Comparison of ENCODE assay signal across 29 cellular contexts in genomic region chr20:7015257-7015656, GRCh38.
DNase-seq lines count a peak whose midpoint lies in the region; ATAC-seq and TF ChIP-seq lines count a peak whose summit lies in the region.
"Had no signal": no experiment of that assay in that cellular context is flagged by ENCODE, and none has a peak within 500 bp of the region (broad histone marks: within the 10 kb centered on the region; RNA-seq: fewer than 3 reads in every experiment).

No MANE protein-coding gene starts in this region.

- H3K9me2 ChIP-seq in GM23338 (ENCODE audit: insufficient read depth): no peaks in the 10 kb centered on the region

- DNase-seq in GM23338 (ENCODE audit: low spot score) (no peak), NCI-H187 treated with DMSO at 0.1 percent for 48 hours (lab: John Stamatoyannopoulos, UW) (peak; percentile 92), NCI-H524 treated with DMSO at 0.1 percent for 48 hours (lab: John Stamatoyannopoulos, UW) (peak; percentile 90), left lung (no peak), SW480 (ENCODE audit: low spot score) (no peak), T-helper 2 cell (no peak), AML-193 (lab: John Stamatoyannopoulos, UW) (no peak), NCI-H2081 (lab: John Stamatoyannopoulos, UW) (no peak)
- DNase-seq: ACHN; activated CD4-positive, alpha-beta T cell treated with anti-CD3 and anti-CD28 coated beads, Interleukin-2, amount 10 ng/mL, durations not matched to agents 7 days and 5 days; activated gamma-delta T cell; activated naive CD8-positive, alpha-beta T cell treated with anti-CD3 and anti-CD28 coated beads, Interleukin-2, amount 10 ng/mL, durations not matched to agents 7 days and 5 days; activated T-cell treated with anti-CD3 and anti-CD28 coated beads, Interleukin-2, amount 50 U/mL, for 24 hours; aorta; BE2C; CD8-positive, alpha-beta T cell; DMS 273 treated with DMSO at 0.1 percent for 48 hours; Karpas-422; left cardiac atrium; NCI-H2081 treated with DMSO at 0.1 percent for 48 hours; NCI-H526; ovary; RPMI8226; stimulated activated CD4-positive, alpha-beta T cell treated with anti-CD3 and anti-CD28 coated beads, Interleukin-15, amount 100 ng/mL, for 24 hours; T-helper 1 cell had no signal

- H3K4me3 ChIP-seq in GM23338 (no peak overlapping the region), left lung (no peak overlapping the region)
- H3K4me3 ChIP-seq: ovary, tibial nerve had no signal

- no peaks in the 10 kb centered on the region for H3K27me3 ChIP-seq in GM23338 (ENCODE audit: insufficient read depth)
- no peaks in the 10 kb centered on the region for H3K27me3 ChIP-seq in left lung
- H3K27me3 ChIP-seq: BE2C, ovary, tibial nerve had no signal

- H3K27me3 Mint-ChIP-seq in GM23338 (ENCODE audit: insufficient read depth, low read depth, poor library complexity): no peaks in the 10 kb centered on the region
- H3K27me3 Mint-ChIP-seq: activated CD4-positive, alpha-beta T cell treated with anti-CD3 and anti-CD28 coated beads, Interleukin-2, amount 10 ng/mL, durations not matched to agents 7 days and 5 days; activated naive CD8-positive, alpha-beta T cell treated with anti-CD3 and anti-CD28 coated beads, Interleukin-2, amount 10 ng/mL, durations not matched to agents 7 days and 5 days; activated T-cell treated with anti-CD3 and anti-CD28 coated beads, Interleukin-2, amount 50 U/mL, for 24 hours; memory B cell had no signal

- peak overlapping the region; percentile 53 for H2AFZ ChIP-seq in GM23338

- no peaks in the 10 kb centered on the region for H3F3A ChIP-seq in GM23338 (replicated peaks; ENCODE audit: low read depth)

- no peaks in the 10 kb centered on the region for H3K79me2 ChIP-seq in GM23338 (replicated peaks; ENCODE audit: insufficient read depth)

- no peaks in the 10 kb centered on the region for H3K36me3 ChIP-seq in GM23338 (ENCODE audit: insufficient read depth)
- H3K36me3 ChIP-seq in left lung: no peaks in the 10 kb centered on the region
- H3K36me3 ChIP-seq: BE2C, ovary, tibial nerve had no signal

- H3K9me3 Mint-ChIP-seq in GM23338: no peaks in the 10 kb centered on the region
- H3K9me3 Mint-ChIP-seq: activated CD4-positive, alpha-beta T cell treated with anti-CD3 and anti-CD28 coated beads, Interleukin-2, amount 10 ng/mL, durations not matched to agents 7 days and 5 days; CD8-positive, alpha-beta T cell had no signal

- TF ChIP-seq CTCF in GM23338 (conservative IDR thresholded peaks at IDR 0.05; ENCODE audit: low read depth in 2 of 2) (no peak), left lung (IDR thresholded peaks at IDR 0.05) (no peak)

- peaks cover 0 to under 1% of the 10 kb centered on the region in 2 donors for H3K9me3 ChIP-seq in left lung
- H3K9me3 ChIP-seq: BE2C, ovary, tibial nerve had no signal

- H3K4me2 ChIP-seq in GM23338: no peak overlapping the region

- no peak overlapping the region for H3K27ac Mint-ChIP-seq in GM23338
- H3K27ac Mint-ChIP-seq: activated CD4-positive, alpha-beta T cell treated with anti-CD3 and anti-CD28 coated beads, Interleukin-2, amount 10 ng/mL, durations not matched to agents 7 days and 5 days; activated naive CD8-positive, alpha-beta T cell treated with anti-CD3 and anti-CD28 coated beads, Interleukin-2, amount 10 ng/mL, durations not matched to agents 7 days and 5 days; activated T-cell treated with anti-CD3 and anti-CD28 coated beads, Interleukin-2, amount 50 U/mL, for 24 hours; CD8-positive, alpha-beta T cell; memory B cell; stimulated activated effector memory CD8-positive, alpha-beta T cell treated with anti-CD3 and anti-CD28 coated beads, Interleukin-12 subunit alpha, Interleukin-12 subunit beta, amount 100 ng/mL, for 72 hours; WTC11 had no signal

- H3K4me3 Mint-ChIP-seq in GM23338: no peak overlapping the region
- H3K4me3 Mint-ChIP-seq: activated CD4-positive, alpha-beta T cell treated with anti-CD3 and anti-CD28 coated beads, Interleukin-2, amount 10 ng/mL, durations not matched to agents 7 days and 5 days; activated naive CD8-positive, alpha-beta T cell treated with anti-CD3 and anti-CD28 coated beads, Interleukin-2, amount 10 ng/mL, durations not matched to agents 7 days and 5 days; activated T-cell treated with anti-CD3 and anti-CD28 coated beads, Interleukin-2, amount 50 U/mL, for 24 hours; CD8-positive, alpha-beta T cell; memory B cell; stimulated activated effector memory CD8-positive, alpha-beta T cell treated with anti-CD3 and anti-CD28 coated beads, Interleukin-12 subunit alpha, Interleukin-12 subunit beta, amount 100 ng/mL, for 72 hours; WTC11 had no signal

- no peaks in the 10 kb centered on the region for H3K36me3 Mint-ChIP-seq in GM23338 (ENCODE audit: low read depth)
- H3K36me3 Mint-ChIP-seq: activated naive CD8-positive, alpha-beta T cell treated with anti-CD3 and anti-CD28 coated beads, Interleukin-2, amount 10 ng/mL, durations not matched to agents 7 days and 5 days; CD8-positive, alpha-beta T cell; memory B cell; stimulated activated effector memory CD8-positive, alpha-beta T cell treated with anti-CD3 and anti-CD28 coated beads, Interleukin-12 subunit alpha, Interleukin-12 subunit beta, amount 100 ng/mL, for 72 hours; WTC11 had no signal

- no peak for ATAC-seq in GM23338
- peak; percentile 85 for ATAC-seq in left lung
- ATAC-seq: CD8-positive, alpha-beta T cell; left cardiac atrium; stimulated activated effector memory CD8-positive, alpha-beta T cell treated with anti-CD3 and anti-CD28 coated beads, Interleukin-12 subunit alpha, Interleukin-12 subunit beta, amount 100 ng/mL, for 72 hours; WTC11 had no signal

- H3K4me1 Mint-ChIP-seq in GM23338: peaks cover 5% of the 10 kb centered on the region; the same call in 2 of the 3 replicates
- H3K4me1 Mint-ChIP-seq: activated CD4-positive, alpha-beta T cell treated with anti-CD3 and anti-CD28 coated beads, Interleukin-2, amount 10 ng/mL, durations not matched to agents 7 days and 5 days; activated naive CD8-positive, alpha-beta T cell treated with anti-CD3 and anti-CD28 coated beads, Interleukin-2, amount 10 ng/mL, durations not matched to agents 7 days and 5 days; memory B cell; stimulated activated effector memory CD8-positive, alpha-beta T cell treated with anti-CD3 and anti-CD28 coated beads, Interleukin-12 subunit alpha, Interleukin-12 subunit beta, amount 100 ng/mL, for 72 hours had no signal

- no peak overlapping the region for H3K27ac ChIP-seq in GM23338 (ENCODE audit: low read depth)
- H3K27ac ChIP-seq in left lung: no peak overlapping the region
- H3K27ac ChIP-seq: ovary, tibial nerve had no signal

- H3K4me1 ChIP-seq in GM23338 (ENCODE audit: insufficient read depth) (no peaks in the 10 kb centered on the region), left lung (no peaks in the 10 kb centered on the region)
- H3K4me1 ChIP-seq: BE2C, tibial nerve had no signal

- intact Hi-C loops in left lung (cut with DNase I): no loop called here

- no peaks in the 10 kb centered on the region for H4K20me1 ChIP-seq in GM23338 (replicated peaks; ENCODE audit: insufficient read depth)

TF ChIP-seq in GM23338, 12 proteins besides CTCF, POLR2A, EP300 and RAD21 (continues in another document):
- TF ChIP-seq POLR2AphosphoS5 (IDR thresholded peaks at IDR 0.05; ENCODE audit: low read depth) (no peak), REST (IDR thresholded peaks at IDR 0.05; ENCODE audit: unreplicated experiment) (no peak), EZH2phosphoT487 (IDR thresholded peaks at IDR 0.05; ENCODE audit: unreplicated experiment) (no peak), ZNF114 (CRISPR knock-in tag; IDR thresholded peaks at IDR 0.05) (no peak), EZH2 (IDR thresholded peaks at IDR 0.05; ENCODE audit: low read depth, unreplicated experiment) (no peak), NANOG (IDR thresholded peaks at IDR 0.05; ENCODE audit: borderline replicate concordance) (no peak)

Comparison
In these comparisons a context has a peak if more than half of its experiments do, and no peak if none do; other contexts are left out.
1. DNase-seq: peak in NCI-H187 treated with DMSO at 0.1 percent for 48 hours (single experiment) and NCI-H524 treated with DMSO at 0.1 percent for 48 hours (single experiment); none in GM23338 (single experiment), left lung (0 of 2), SW480 (single experiment), T-helper 2 cell (0 of 5), AML-193 (0 of 2) and NCI-H2081 (0 of 2).